In the genomic region with DNA sequence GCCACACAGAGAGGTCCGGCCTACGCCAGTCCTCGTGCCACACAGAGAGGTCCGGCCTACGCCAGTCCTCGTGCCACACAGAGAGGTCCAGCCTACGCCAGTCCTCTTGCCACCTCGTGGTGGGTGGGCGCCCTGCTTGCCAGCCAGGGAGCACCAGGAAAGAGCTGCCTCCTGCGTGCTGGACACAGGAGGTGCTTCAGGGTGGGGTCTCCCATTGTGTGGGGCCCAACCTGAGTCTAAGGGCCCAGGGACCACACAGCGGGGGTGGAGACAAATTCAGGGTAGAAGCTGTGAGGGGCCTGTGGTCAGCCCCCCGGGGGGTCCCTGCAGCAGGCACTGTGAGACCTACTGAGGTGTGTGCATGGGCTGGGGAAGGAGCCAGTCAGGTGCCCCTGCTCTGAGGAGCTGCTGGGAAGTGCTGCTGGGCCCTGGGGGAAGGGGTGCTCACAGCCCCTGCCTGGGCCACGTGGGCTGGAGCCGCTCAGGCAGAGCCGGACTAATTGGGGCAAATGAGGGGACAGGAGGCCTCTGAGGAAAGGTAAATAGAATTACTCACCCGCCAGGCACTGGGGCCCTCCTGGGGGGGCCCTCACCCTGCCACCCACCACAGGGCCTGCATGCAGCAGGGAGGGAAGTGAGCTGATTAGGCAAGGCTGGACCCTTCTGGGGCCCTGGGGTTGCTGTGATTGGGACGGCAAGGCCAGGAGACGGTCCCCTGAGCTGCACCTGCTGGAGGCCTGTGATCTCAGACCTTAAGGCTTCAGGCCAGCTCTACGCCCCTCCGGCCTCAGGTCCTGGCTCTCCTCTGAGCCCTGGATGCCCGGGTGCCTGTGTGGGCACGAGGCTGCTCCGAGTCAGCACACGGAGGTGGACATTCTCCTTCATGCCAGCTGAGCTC, we compare ENCODE assay signal across 10 cellular contexts. TPM values are rescaled to one million over a fixed set of nuclear protein-coding genes. Genes with fewer than 3 reads are reported as not detected.
DNase-seq lines count a peak whose midpoint lies in the region; ATAC-seq and FAIRE-seq lines count a peak whose summit lies in the region.
"Had no signal": no experiment of that assay in that cellular context is flagged by ENCODE, and none has a peak within 500 bp of the region (broad histone marks: within the 10 kb centered on the region; RNA-seq: fewer than 3 reads in every experiment).

No MANE protein-coding gene starts in this region.

- H3K9me3 Mint-ChIP-seq in activated T-cell treated with anti-CD3 and anti-CD28 coated beads, Interleukin-2, amount 50 U/mL, for 4 hours = no peaks in the 10 kb centered on the region
- H3K9me3 Mint-ChIP-seq: endodermal cell had no signal

- no peaks in the 10 kb centered on the region for H3K4me1 Mint-ChIP-seq in activated T-cell treated with anti-CD3 and anti-CD28 coated beads, Interleukin-2, amount 50 U/mL, for 4 hours (ENCODE audit: low read depth)
- H3K4me1 Mint-ChIP-seq: endodermal cell had no signal

- FAIRE-seq in RCC 7860 (lab: Jason Lieb, UNC) = no peak

- H3K4me3 Mint-ChIP-seq in activated T-cell treated with anti-CD3 and anti-CD28 coated beads, Interleukin-2, amount 50 U/mL, for 4 hours = no peak overlapping the region
- H3K4me3 Mint-ChIP-seq: endodermal cell had no signal

- H3K27me3 Mint-ChIP-seq in activated T-cell treated with anti-CD3 and anti-CD28 coated beads, Interleukin-2, amount 50 U/mL, for 4 hours (ENCODE audit: low read depth) = peaks cover 5% of the 10 kb centered on the region

- DNase-seq in A172 (ENCODE audit: low spot score) = peak; percentile 35
- peak; percentile 42 for DNase-seq in NCI-H1417 treated with DMSO at 0.1 percent for 48 hours (lab: John Stamatoyannopoulos, UW)
- peak; percentile 68 for DNase-seq in glomerular visceral epithelial cell (ENCODE audit: extremely low spot score)
- DNase-seq in activated T-cell treated with anti-CD3 and anti-CD28 coated beads, Interleukin-2, amount 50 U/mL, for 4 hours = no peak
- DNase-seq in RCC 7860 (ENCODE audit: low spot score) = no peak
- DNase-seq: aorta; endodermal cell; heart left ventricle; NK-92 treated with Interleukin-12 subunit alpha and Interleukin-12 subunit beta, amount 100 ng/mL, for 24 hours had no signal

- no peaks in the 10 kb centered on the region for H3K36me3 Mint-ChIP-seq in activated T-cell treated with anti-CD3 and anti-CD28 coated beads, Interleukin-2, amount 50 U/mL, for 4 hours (ENCODE audit: insufficient read depth)

- no peak for ATAC-seq in activated T-cell treated with anti-CD3 and anti-CD28 coated beads, Interleukin-2, amount 50 U/mL, for 4 hours
- ATAC-seq in HG03520 (IDR thresholded peaks at IDR 0.05; ENCODE audit: unreplicated experiment) = no peak
- ATAC-seq: heart left ventricle had no signal

RNA-seq across cellular contexts. Expression of a gene that starts 11.0 kb away (rescaled TPM):
- total RNA-seq in A172 (2014; rRNA removed; shearing (Covaris generic)) = not detected in 2 replicates
- total RNA-seq in activated T-cell treated with anti-CD3 and anti-CD28 coated beads, Interleukin-2, amount 50 U/mL, for 4 hours = not detected
- total RNA-seq: heart left ventricle had no signal

RNA-seq across cellular contexts. Expression of a gene that starts 18.1 kb away (rescaled TPM):
- total RNA-seq in A172 (2014; rRNA removed; shearing (Covaris generic)) = 45.8 and 51.4 TPM in 2 replicates
- total RNA-seq in activated T-cell treated with anti-CD3 and anti-CD28 coated beads, Interleukin-2, amount 50 U/mL, for 4 hours = 100 to 1,000 TPM; 100 to 112 (median 110) TPM

RNA-seq across cellular contexts. Expression of a gene that starts 19.9 kb away (rescaled TPM):
- not detected in 2 replicates for total RNA-seq in A172 (2014; rRNA removed; shearing (Covaris generic))
- not detected for total RNA-seq in activated T-cell treated with anti-CD3 and anti-CD28 coated beads, Interleukin-2, amount 50 U/mL, for 4 hours
- total RNA-seq: aorta, endodermal cell, heart left ventricle had no signal

RNA-seq across cellular contexts. Expression of a gene that starts 45.3 kb away (rescaled TPM):
- total RNA-seq in A172 (2014; rRNA removed; shearing (Covaris generic)) = 1,091 and 1,235 TPM in 2 replicates
- 100 to 1,000 TPM; 442 to 487 (median 478) TPM for total RNA-seq in activated T-cell treated with anti-CD3 and anti-CD28 coated beads, Interleukin-2, amount 50 U/mL, for 4 hours

RNA-seq across cellular contexts. Expression of a gene that starts 56.1 kb away (rescaled TPM):
- total RNA-seq in A172 (2014; rRNA removed; shearing (Covaris generic)) = 173 and 183 TPM in 2 replicates
- total RNA-seq in activated T-cell treated with anti-CD3 and anti-CD28 coated beads, Interleukin-2, amount 50 U/mL, for 4 hours = 100 to 1,000 TPM; 789 to 858 (median 821) TPM

Comparison
In these comparisons a context has a peak if more than half of its experiments do, and no peak if none do; other contexts are left out.
1. DNase-seq: peak in A172 (single experiment), NCI-H1417 treated with DMSO at 0.1 percent for 48 hours (single experiment) and glomerular visceral epithelial cell (single experiment); none in activated T-cell treated with anti-CD3 and anti-CD28 coated beads, Interleukin-2, amount 50 U/mL, for 4 hours (single experiment) and RCC 7860 (single experiment).